ENCODE assay signal across 20 cellular contexts in genomic region chr7:99020413-99020715, GRCh38.
"Had no signal": no experiment of that assay in that cellular context is flagged by ENCODE, and none has a peak within 500 bp of the region (broad histone marks: within the 10 kb centered on the region; RNA-seq: fewer than 3 reads in every experiment).

No MANE protein-coding gene starts in this region.

- H3K9me3 ChIP-seq: esophagus squamous epithelium, gastroesophageal sphincter, right atrium auricular region, suprapubic skin, tibial artery, upper lobe of left lung, vagina had no signal

- ATAC-seq: gastroesophageal sphincter, left cardiac atrium had no signal

- H3K27ac Mint-ChIP-seq: dendritic cell treated with granulocyte-macrophage colony-stimulating factor and Interleukin-4, amounts not matched to agents 40 ng/mL and 50 ng/mL, for 4 days; nephron had no signal

- H3K27ac ChIP-seq: esophagus squamous epithelium, gastroesophageal sphincter, hepatocyte, right atrium auricular region, suprapubic skin, upper lobe of left lung, vagina had no signal

- H3K27me3 Mint-ChIP-seq: dendritic cell treated with granulocyte-macrophage colony-stimulating factor and Interleukin-4, amounts not matched to agents 40 ng/mL and 50 ng/mL, for 4 days; naive B cell had no signal

- H3K4me3 Mint-ChIP-seq: dendritic cell treated with granulocyte-macrophage colony-stimulating factor and Interleukin-4, amounts not matched to agents 40 ng/mL and 50 ng/mL, for 4 days; naive B cell; nephron had no signal

- FAIRE-seq: colon, kidney, small intestine had no signal

- DNase-seq: cerebellar nuclear complex; esophagus squamous epithelium; foreskin fibroblast; kidney; left cardiac atrium; mammary epithelial cell; naive B cell; small intestine; stimulated activated CD4-positive, alpha-beta T cell treated with anti-CD3 and anti-CD28 coated beads, Interleukin-12 subunit alpha, Interleukin-12 subunit beta, amount 100 ng/mL, for 4 hours; stimulated activated naive CD4-positive, alpha-beta T cell treated with Interleukin-2 at 50 U/mL for 16 hours had no signal

- H3K4me3 ChIP-seq: esophagus squamous epithelium, gastroesophageal sphincter, hepatocyte, right atrium auricular region, suprapubic skin, tibial artery, upper lobe of left lung, vagina had no signal

- H3K27me3 ChIP-seq: esophagus squamous epithelium, gastroesophageal sphincter, hepatocyte, right atrium auricular region, suprapubic skin, tibial artery, upper lobe of left lung, vagina had no signal

- H3K9me3 Mint-ChIP-seq: dendritic cell treated with granulocyte-macrophage colony-stimulating factor and Interleukin-4, amounts not matched to agents 40 ng/mL and 50 ng/mL, for 4 days; naive B cell; nephron had no signal
